In genomic region chr16:14974656-14975417, GRCh38 we compare ENCODE assay signal across 8 cellular contexts.
DNase-seq lines count a peak whose midpoint lies in the region; ATAC-seq and FAIRE-seq lines count a peak whose summit lies in the region.
"Not testable (repeated sequence)": the region's sequence is repeated elsewhere in the genome, so short reads cannot be mapped to it uniquely, and the experiment has no call there.

Gene PDXDC1 (plus strand): TSS chr16:14975026. CDS start chr16:14975200, 174 bp downstream.

- H3K36me3 Mint-ChIP-seq in effector memory CD8-positive, alpha-beta T cell (ENCODE audit: insufficient read depth) = peaks cover 24% of the 10 kb centered on the region
- H3K36me3 Mint-ChIP-seq in memory B cell = not testable (repeated sequence)

- peak within 1 kb of the TSS; percentile 87 to 90 for H3K27ac Mint-ChIP-seq in effector memory CD8-positive, alpha-beta T cell
- peak within 1 kb of the TSS; percentile 89 for H3K27ac Mint-ChIP-seq in memory B cell

- peaks cover 7 to 28% of the 10 kb centered on the region in 2 donors for H3K4me1 Mint-ChIP-seq in effector memory CD8-positive, alpha-beta T cell (ENCODE audit: low read depth in 2 of 2)
- peaks cover 16% of the 10 kb centered on the region for H3K4me1 Mint-ChIP-seq in memory B cell

- H3K9me3 Mint-ChIP-seq in effector memory CD8-positive, alpha-beta T cell; memory B cell: not testable (repeated sequence)

- H3K27me3 Mint-ChIP-seq in effector memory CD8-positive, alpha-beta T cell; memory B cell: not testable (repeated sequence)

- DNase-seq in COLO829 (ENCODE audit: low spot score) (peak; percentile 66), HTR-8/SVneo (ENCODE audit: insufficient read length, low spot score) (peak; percentile 93), NOMO-1 treated with DMSO at 0.1 percent for 48 hours (lab: John Stamatoyannopoulos, UW; ENCODE audit: unreplicated experiment) (peak; percentile 86), memory B cell (ENCODE audit: low spot score in 2 of 2) (peak; percentile 98 to 99)
- peak; percentile 91 to 98 for DNase-seq in activated CD8-positive, alpha-beta memory T cell treated with anti-CD3 and anti-CD28 coated beads for 4 hours (ENCODE audit: low read depth in 2 of 2)
- peak; percentile 99 to 100 (median 99) for DNase-seq in effector memory CD8-positive, alpha-beta T cell
- peak; percentile 92 for DNase-seq in stimulated activated CD8-positive, alpha-beta memory T cell treated with anti-CD3 and anti-CD28 coated beads, Interleukin-12 subunit alpha, Interleukin-12 subunit beta, amount 100 ng/mL, for 1 hour (ENCODE audit: low read depth)

- FAIRE-seq in HTR-8/SVneo (lab: Jason Lieb, UNC) = peak; percentile 85

- H3K4me3 Mint-ChIP-seq in effector memory CD8-positive, alpha-beta T cell = peak within 1 kb of the TSS; percentile 87 to 88
- H3K4me3 Mint-ChIP-seq in memory B cell = peak within 1 kb of the TSS; percentile 90

- peak; percentile 86 for ATAC-seq in GM21367 (IDR thresholded peaks at IDR 0.05; ENCODE audit: unreplicated experiment)
- peak; percentile 93 for ATAC-seq in effector memory CD8-positive, alpha-beta T cell (replicated peaks)
- ATAC-seq in memory B cell (ENCODE audit: low read depth) = peak; percentile 90

Comparison
In these comparisons a context has a peak if more than half of its experiments do, and no peak if none do; other contexts are left out.
1. Peak in every context shown above with its lines: DNase-seq and ATAC-seq.